8 cellular contexts compared by ENCODE assay signal in genomic region chr5:55289808-55290207, GRCh38. TPM values are rescaled to one million over a fixed set of nuclear protein-coding genes. Genes with fewer than 3 reads are reported as not detected.
"Had no signal": no experiment of that assay in that cellular context is flagged by ENCODE, and none has a peak within 500 bp of the region (broad histone marks: within the 10 kb centered on the region; RNA-seq: fewer than 3 reads in every experiment).

No MANE protein-coding gene starts in this region.

- H3K9ac ChIP-seq: KMS-11 had no signal

- H3K4me2 ChIP-seq: GM23338, KMS-11 had no signal

- ATAC-seq: GM23338 had no signal

- FAIRE-seq: H1, H54, HTR-8/SVneo had no signal

- H3K4me3 ChIP-seq: GM23338 had no signal

- DNase-seq: H9, HCEC 1CT, KBM-7 had no signal

- H2AFZ ChIP-seq: GM23338 had no signal

- H3K27ac ChIP-seq: KMS-11 had no signal

RNA-seq across cellular contexts. Expression of gene CCNO, which starts 56.4 kb away (rescaled TPM):
- total RNA-seq: GM23338 had no signal
- polyA plus RNA-seq: GM23338 had no signal
